Comparison of ENCODE assay signal across 18 cellular contexts in the genomic region with DNA sequence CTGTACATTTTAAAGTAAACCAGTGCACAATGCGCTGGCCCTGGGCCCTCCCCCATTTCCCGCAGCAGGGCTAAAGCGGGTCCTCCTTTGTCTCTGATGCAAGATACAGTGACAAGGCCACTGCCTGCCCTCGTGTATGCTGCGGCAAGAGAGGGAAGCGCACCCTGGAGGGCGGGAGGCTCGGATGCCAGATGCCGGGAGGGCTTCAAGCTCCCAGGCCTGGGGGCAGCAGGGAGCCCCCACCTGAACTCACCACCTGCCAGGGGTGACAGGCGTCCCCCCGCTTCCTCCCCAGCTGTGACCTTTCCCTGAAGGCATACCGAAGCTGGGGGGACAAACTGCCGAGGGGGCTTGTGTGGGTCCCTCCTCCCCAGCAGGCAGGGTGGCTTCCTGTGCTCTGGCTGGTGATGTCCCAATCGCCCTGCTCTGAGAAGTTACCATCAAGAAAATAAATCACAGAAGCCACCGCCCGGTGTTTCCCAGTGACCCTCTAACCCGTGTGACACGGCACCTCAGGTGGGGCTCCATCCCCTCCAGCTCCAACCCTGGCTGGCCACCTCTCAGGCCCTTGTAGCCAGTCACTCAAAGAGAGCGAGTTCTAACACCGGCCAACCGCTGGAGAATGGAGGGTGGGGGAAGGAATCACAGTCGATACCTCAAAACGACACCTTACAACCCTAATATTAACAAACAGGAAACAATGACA.
"Had no signal": no experiment of that assay in that cellular context is flagged by ENCODE, and none has a peak within 500 bp of the region (broad histone marks: within the 10 kb centered on the region; RNA-seq: fewer than 3 reads in every experiment).

No MANE protein-coding gene starts in this region.

- H3K79me2 ChIP-seq: parathyroid adenoma had no signal

- H3K9ac ChIP-seq: neural progenitor cell, parathyroid adenoma had no signal

- H3K9me3 Mint-ChIP-seq: activated T-cell treated with anti-CD3 and anti-CD28 coated beads, Interleukin-2, amount 50 U/mL, for 24 hours; neural progenitor cell; T-helper 2 cell treated with Interferon-gamma antibody and Interleukin-4, amounts not matched to agents 5 μg/mL and 100 μg/mL, for 36 hours had no signal

- ATAC-seq: activated CD8-positive, alpha-beta memory T cell treated with anti-CD3 and anti-CD28 coated beads, Interleukin-2, amount 10 ng/mL, durations not matched to agents 7 days and 5 days; left lung had no signal

- H3K27me3 Mint-ChIP-seq: activated CD8-positive, alpha-beta memory T cell treated with anti-CD3 and anti-CD28 coated beads, Interleukin-2, amount 10 ng/mL, durations not matched to agents 7 days and 5 days; activated naive CD8-positive, alpha-beta T cell; activated T-cell treated with anti-CD3 and anti-CD28 coated beads, Interleukin-2, amount 50 U/mL, for 24 hours had no signal

- H3K9me3 ChIP-seq: breast epithelium, esophagus squamous epithelium, left lung, tibial nerve had no signal

- H3K36me3 ChIP-seq: breast epithelium, neural progenitor cell had no signal

- H3K4me2 ChIP-seq: neural progenitor cell had no signal

- H3K27ac ChIP-seq: breast epithelium, esophagus squamous epithelium, left lung, neural progenitor cell, parathyroid adenoma, skin epidermis, tibial nerve had no signal

- H3K27me3 ChIP-seq: breast epithelium, neural progenitor cell, tibial nerve had no signal

- H3K4me1 ChIP-seq: neural progenitor cell had no signal

- DNase-seq: activated CD4-positive, alpha-beta T cell treated with anti-CD3 and anti-CD28 coated beads, Interleukin-2, amount 50 U/mL, for 48 hours; activated CD4-positive, CD25-positive, alpha-beta regulatory T cell treated with anti-CD3 and anti-CD28 coated beads, Interleukin-2, amount 50 U/mL, for 72 hours; activated CD8-positive, alpha-beta memory T cell treated with anti-CD3 and anti-CD28 coated beads, Interleukin-2, amount 10 ng/mL, durations not matched to agents 7 days and 5 days; activated effector memory CD4-positive, alpha-beta T cell treated with anti-CD3 and anti-CD28 coated beads, Interleukin-2, amount 50 U/mL, for 16 hours; activated T-cell treated with anti-CD3 and anti-CD28 coated beads, Interleukin-2, amount 50 U/mL, for 24 hours; anterior cingulate cortex; esophagus squamous epithelium; foreskin fibroblast; head of caudate nucleus had no signal

- FAIRE-seq: islet of Langerhans had no signal

- H3K27ac Mint-ChIP-seq: activated CD8-positive, alpha-beta memory T cell treated with anti-CD3 and anti-CD28 coated beads, Interleukin-2, amount 10 ng/mL, durations not matched to agents 7 days and 5 days; activated naive CD8-positive, alpha-beta T cell; activated T-cell treated with anti-CD3 and anti-CD28 coated beads, Interleukin-2, amount 50 U/mL, for 24 hours; neural progenitor cell; T-helper 2 cell treated with Interferon-gamma antibody and Interleukin-4, amounts not matched to agents 5 μg/mL and 100 μg/mL, for 36 hours had no signal

- H2AFZ ChIP-seq: neural progenitor cell, parathyroid adenoma had no signal

- H3K4me3 ChIP-seq: breast epithelium, esophagus squamous epithelium, left lung, neural progenitor cell, skin epidermis, tibial nerve had no signal

- H3K36me3 Mint-ChIP-seq: activated naive CD8-positive, alpha-beta T cell had no signal

- H3K4me3 Mint-ChIP-seq: activated CD8-positive, alpha-beta memory T cell treated with anti-CD3 and anti-CD28 coated beads, Interleukin-2, amount 10 ng/mL, durations not matched to agents 7 days and 5 days; activated naive CD8-positive, alpha-beta T cell; activated T-cell treated with anti-CD3 and anti-CD28 coated beads, Interleukin-2, amount 50 U/mL, for 24 hours; neural progenitor cell; T-helper 2 cell treated with Interferon-gamma antibody and Interleukin-4, amounts not matched to agents 5 μg/mL and 100 μg/mL, for 36 hours had no signal
